In genomic region chr10:34758447-34758996, GRCh38 we compare ENCODE assay signal across 8 cellular contexts. TPM values are rescaled to one million over a fixed set of nuclear protein-coding genes. Genes with fewer than 3 reads are reported as not detected.
DNase-seq lines count a peak whose midpoint lies in the region; ATAC-seq and TF ChIP-seq lines count a peak whose summit lies in the region.

No MANE protein-coding gene starts in this region.

- POLR2A ChIA-PET in CD4-positive, alpha-beta memory T cell (lab: Charles Lee; ENCODE audit: partially characterized antibody): no interaction called here

- no peak for TF ChIP-seq POLR2A in breast epithelium (IDR thresholded peaks at IDR 0.05)

- H3K36me3 ChIP-seq in breast epithelium: no peaks in the 10 kb centered on the region
- no peaks in the 10 kb centered on the region for H3K36me3 ChIP-seq in CD4-positive, alpha-beta memory T cell (ENCODE audit: insufficient read depth, low read length)

- peaks cover 3% of the 10 kb centered on the region in 2 donors for H3K27me3 Mint-ChIP-seq in CD4-positive, alpha-beta memory T cell

- DNase-seq in ACHN (peak; percentile 93), HT-29 (ENCODE audit: low spot score) (peak; percentile 80), breast epithelium (ENCODE audit: low spot score in 2 of 2) (no peak), skeletal muscle cell (ENCODE audit: low read depth) (peak; percentile 59), middle frontal gyrus (ENCODE audit: extremely low spot score, low spot score) (no peak), putamen (ENCODE audit: low spot score) (no peak)
- DNase-seq in CD4-positive, alpha-beta memory T cell: no peak

- in situ Hi-C loops in ACHN (cut with HindIII; ENCODE audit: low pct_ligation_motif_present, low pct_unique_long_range_greater_than_20kb, low sequenced_read_pairs): no loop called here

- no peaks in the 10 kb centered on the region for H3K9me3 ChIP-seq in breast epithelium
- no peaks in the 10 kb centered on the region for H3K9me3 ChIP-seq in CD4-positive, alpha-beta memory T cell (ENCODE audit: control insufficient read depth in 1 of 2, low read length in 2 of 2)

- peak; percentile 75 for ATAC-seq in GM19463 (IDR thresholded peaks at IDR 0.05; ENCODE audit: unreplicated experiment)

- intact Hi-C loops in breast epithelium (cut with DNase I; ENCODE audit: low total_unique reads): no loop called here
- intact Hi-C loops in CD4-positive, alpha-beta memory T cell (cut with micrococcal nuclease): no loop called here

- TF ChIP-seq CTCF in breast epithelium (IDR thresholded peaks at IDR 0.05): no peak

- no peaks in the 10 kb centered on the region for H3K36me3 Mint-ChIP-seq in CD4-positive, alpha-beta memory T cell

- no peaks in the 10 kb centered on the region for H3K27me3 ChIP-seq in breast epithelium
- H3K27me3 ChIP-seq in CD4-positive, alpha-beta memory T cell (ENCODE audit: insufficient read depth, low read length): no peaks in the 10 kb centered on the region

- H3K4me3 ChIP-seq in breast epithelium (no peak overlapping the region), skeletal muscle cell (ENCODE audit: low read depth, low read length) (no peak overlapping the region)
- H3K4me3 ChIP-seq in CD4-positive, alpha-beta memory T cell (ENCODE audit: low read length in 2 of 2): no peak overlapping the region

- peaks cover 0 to 1% (median 0%) of the 10 kb centered on the region in 8 donors for H3K9me3 Mint-ChIP-seq in CD4-positive, alpha-beta memory T cell

- H3K4me1 Mint-ChIP-seq in CD4-positive, alpha-beta memory T cell: no peaks in the 10 kb centered on the region

- H3K27ac ChIP-seq in breast epithelium: peak overlapping the region; percentile 45 to 56
- no peak overlapping the region for H3K27ac ChIP-seq in CD4-positive, alpha-beta memory T cell (ENCODE audit: low read depth, low read length)

- CTCF ChIA-PET in CD4-positive, alpha-beta memory T cell (lab: Charles Lee; ENCODE audit: partially characterized antibody): no interaction called here

- H3K4me3 Mint-ChIP-seq in CD4-positive, alpha-beta memory T cell: no peak overlapping the region

- H3K4me1 ChIP-seq in breast epithelium: no peaks in the 10 kb centered on the region
- no peaks in the 10 kb centered on the region for H3K4me1 ChIP-seq in CD4-positive, alpha-beta memory T cell (ENCODE audit: insufficient read depth, low read length)

- peak overlapping the region in 1 of 7 donors; percentile 53 for H3K27ac Mint-ChIP-seq in CD4-positive, alpha-beta memory T cell

RNA-seq across cellular contexts. Expression of gene PARD3, which starts 56.6 kb away (rescaled TPM):
- total RNA-seq in HT-29 (2014; rRNA removed; shearing (Covaris generic)): 24.3 and 29.1 TPM in 2 replicates
- total RNA-seq in breast epithelium: 10 to 100 TPM; 48.2 to 93.7 (median 60.6) TPM
- under 1 TPM in 1 of 2 experiments, not detected in 1; 0.25 TPM for total RNA-seq in CD4-positive, alpha-beta memory T cell
- under 1 TPM in 1 of 2 donors, not detected in 1; 0.13 TPM for polyA plus RNA-seq in CD4-positive, alpha-beta memory T cell

Comparison
In these comparisons a context has a peak if more than half of its experiments do, and no peak if none do; other contexts are left out.
1. DNase-seq: peak in ACHN (single experiment), HT-29 (single experiment) and skeletal muscle cell (single experiment); none in breast epithelium (0 of 2), middle frontal gyrus (single experiment), putamen (single experiment) and CD4-positive, alpha-beta memory T cell (0 of 5).
2. RNA of gene PARD3, which starts 56.6 kb away (total RNA-seq): 48.2 to 93.7 TPM in breast epithelium and 24.3 to 29.1 TPM in HT-29; 0.25 TPM in CD4-positive, alpha-beta memory T cell; every median in the first group is over 10 times any median in the second.